Comparison of ENCODE assay signal across 12 cellular contexts in genomic region chr2:121902171-121902591, GRCh38.
DNase-seq lines count a peak whose midpoint lies in the region; ATAC-seq, FAIRE-seq and TF ChIP-seq lines count a peak whose summit lies in the region.
"Had no signal": no experiment of that assay in that cellular context is flagged by ENCODE, and none has a peak within 500 bp of the region (broad histone marks: within the 10 kb centered on the region; RNA-seq: fewer than 3 reads in every experiment).

No MANE protein-coding gene starts in this region.

- FAIRE-seq in GM12891 (lab: Jason Lieb, UNC): no peak
- FAIRE-seq: keratinocyte had no signal

- no peak overlapping the region for H3K4me3 ChIP-seq in foreskin fibroblast (ENCODE audit: low read depth in 1 of 2, low read length in 2 of 2)

- peak; percentile 41 for ATAC-seq in GM18519 (IDR thresholded peaks at IDR 0.05; ENCODE audit: low FRiP score, unreplicated experiment)
- ATAC-seq: activated T-helper 17 cell treated with anti-CD3 and anti-CD28 coated beads, Interleukin-2, amount 50 U/mL, for 72 hours had no signal

- DNase-seq in Ammon's horn (ENCODE audit: low spot score) (peak; percentile 25), SK-N-DZ (ENCODE audit: low spot score) (peak; percentile 15), hepatic stellate cell (ENCODE audit: low spot score) (peak; percentile 95), kidney glomerular epithelial cell (lab: John Stamatoyannopoulos, UW) (no peak), GM12891 (ENCODE audit: insufficient read length, low spot score) (no peak), NCI-H69 (lab: John Stamatoyannopoulos, UW) (no peak), foreskin fibroblast (no peak)
- DNase-seq: effector CD4-positive, alpha-beta T cell; NCI-H187 treated with DMSO at 0.1 percent for 48 hours had no signal

- no peak for TF ChIP-seq CTCF in foreskin fibroblast (IDR thresholded peaks at IDR 0.05; ENCODE audit: low read depth, low read length)

- no peak for TF ChIP-seq POLR2A in GM12891 (IDR thresholded peaks at IDR 0.05; ENCODE audit: low read depth, low read length)

TF ChIP-seq in GM12891, 5 proteins besides CTCF, POLR2A, EP300 and RAD21:
- TF ChIP-seq POLR2AphosphoS5 (IDR thresholded peaks at IDR 0.05; ENCODE audit: low read depth, low read length) (no peak), SPI1 (IDR thresholded peaks at IDR 0.05; ENCODE audit: low read depth, low read length) (no peak), POU2F2 (IDR thresholded peaks at IDR 0.05; ENCODE audit: low read depth, low read length) (no peak), PAX5 (IDR thresholded peaks at IDR 0.05; ENCODE audit: insufficient read depth, low read length, severe bottlenecking) (no peak), TAF1 (IDR thresholded peaks at IDR 0.05; ENCODE audit: low read depth, low read length) (no peak)

Comparison
In these comparisons a context has a peak if more than half of its experiments do, and no peak if none do; other contexts are left out.
1. DNase-seq: peak in Ammon's horn (single experiment), SK-N-DZ (single experiment) and hepatic stellate cell (single experiment); none in kidney glomerular epithelial cell (single experiment), GM12891 (single experiment), NCI-H69 (single experiment) and foreskin fibroblast (0 of 2).